ENCODE assay signal across 25 cellular contexts in genomic region chr1:178908358-178908757, GRCh38. TPM values are rescaled to one million over a fixed set of nuclear protein-coding genes. Genes with fewer than 3 reads are reported as not detected.
DNase-seq lines count a peak whose midpoint lies in the region; ATAC-seq and TF ChIP-seq lines count a peak whose summit lies in the region.
"Had no signal": no experiment of that assay in that cellular context is flagged by ENCODE, and none has a peak within 500 bp of the region (broad histone marks: within the 10 kb centered on the region; RNA-seq: fewer than 3 reads in every experiment).

No MANE protein-coding gene starts in this region.

- TF ChIP-seq CTCF in AG09319 (IDR thresholded peaks at IDR 0.05; ENCODE audit: low read depth, low read length) (no peak), astrocyte of the spinal cord (IDR thresholded peaks at IDR 0.05; ENCODE audit: low read depth, low read length) (no peak)

- CTCF ChIA-PET in activated CD4-positive, alpha-beta T cell treated with anti-CD3 and anti-CD28 coated beads for 36 hours (lab: Charles Lee): no interaction called here

- peaks cover 43% of the 10 kb centered on the region for H3K36me3 Mint-ChIP-seq in IgD-negative memory B cell
- H3K36me3 Mint-ChIP-seq in activated CD4-positive, alpha-beta T cell treated with anti-CD3 and anti-CD28 coated beads for 36 hours (ENCODE audit: low read depth): peaks cover 16% of the 10 kb centered on the region

- H3K4me3 Mint-ChIP-seq in IgD-negative memory B cell: no peak overlapping the region
- no peak overlapping the region for H3K4me3 Mint-ChIP-seq in activated CD4-positive, alpha-beta T cell treated with anti-CD3 and anti-CD28 coated beads for 36 hours
- H3K4me3 Mint-ChIP-seq: activated CD4-positive, alpha-beta memory T cell treated with anti-CD3 and anti-CD28 coated beads, Interleukin-2, amount 10 ng/mL, durations not matched to agents 7 days and 5 days; memory B cell; naive thymus-derived CD4-positive, alpha-beta T cell had no signal

- no peak for ATAC-seq in GM21619 (IDR thresholded peaks at IDR 0.05; ENCODE audit: unreplicated experiment)
- ATAC-seq in activated CD4-positive, alpha-beta T cell treated with anti-CD3 and anti-CD28 coated beads for 36 hours: no peak
- ATAC-seq: naive thymus-derived CD4-positive, alpha-beta T cell; stimulated activated naive CD8-positive, alpha-beta T cell treated with anti-CD3 and anti-CD28 coated beads, Interleukin-15, Interleukin-2, amounts not matched to agents 100 U/mL and 50 U/mL, for 24 hours had no signal

- peaks cover 38 to 65% (median 48%) of the 10 kb centered on the region in 3 donors for H3K4me1 Mint-ChIP-seq in IgD-negative memory B cell
- H3K4me1 Mint-ChIP-seq in activated CD4-positive, alpha-beta T cell treated with anti-CD3 and anti-CD28 coated beads for 36 hours: no peaks in the 10 kb centered on the region
- H3K4me1 Mint-ChIP-seq: activated CD4-positive, alpha-beta memory T cell treated with anti-CD3 and anti-CD28 coated beads, Interleukin-2, amount 10 ng/mL, durations not matched to agents 7 days and 5 days; naive thymus-derived CD4-positive, alpha-beta T cell had no signal

- H3K27ac Mint-ChIP-seq in IgD-negative memory B cell: peak overlapping the region in 2 of 3 donors; percentile 59 to 84
- H3K27ac Mint-ChIP-seq in activated CD4-positive, alpha-beta T cell treated with anti-CD3 and anti-CD28 coated beads for 36 hours: no peak overlapping the region
- H3K27ac Mint-ChIP-seq: activated CD4-positive, alpha-beta memory T cell treated with anti-CD3 and anti-CD28 coated beads, Interleukin-2, amount 10 ng/mL, durations not matched to agents 7 days and 5 days; naive thymus-derived CD4-positive, alpha-beta T cell had no signal

- no peaks in the 10 kb centered on the region for H3K27me3 Mint-ChIP-seq in IgD-negative memory B cell
- no peaks in the 10 kb centered on the region for H3K27me3 Mint-ChIP-seq in activated CD4-positive, alpha-beta T cell treated with anti-CD3 and anti-CD28 coated beads for 36 hours
- H3K27me3 Mint-ChIP-seq: memory B cell had no signal

- DNase-seq in AG09319 (ENCODE audit: extremely low read depth, low read depth): peak; percentile 59
- DNase-seq in astrocyte of the spinal cord (ENCODE audit: low read depth, low spot score): peak; percentile 66
- peak; percentile 59 for DNase-seq in iris pigment epithelial cell (ENCODE audit: low read depth)
- no peak for DNase-seq in NCI-H345 (lab: John Stamatoyannopoulos, UW)
- no peak for DNase-seq in activated CD4-positive, alpha-beta T cell treated with anti-CD3 and anti-CD28 coated beads for 36 hours
- DNase-seq in ureter (ENCODE audit: low spot score): no peak
- DNase-seq: activated CD4-positive, alpha-beta memory T cell treated with anti-CD3 and anti-CD28 coated beads, Interleukin-2, amount 10 ng/mL, durations not matched to agents 7 days and 5 days; activated CD4-positive, CD25-positive, alpha-beta regulatory T cell; activated effector memory CD4-positive, alpha-beta T cell treated with Interleukin-2 at 50 U/mL for 16 hours; C1 segment of cervical spinal cord; dermis blood vessel endothelial cell; H7; KBM-7; naive thymus-derived CD4-positive, alpha-beta T cell; NCI-H146; NCI-H748 treated with DMSO at 0.1 percent for 48 hours; stimulated activated CD4-positive, alpha-beta T cell treated with anti-CD3 and anti-CD28 coated beads, Interleukin-4, amount 100 ng/mL, for 1 hour; stimulated activated naive CD8-positive, alpha-beta T cell treated with anti-CD3 and anti-CD28 coated beads, Interleukin-15, Interleukin-2, amounts not matched to agents 100 U/mL and 50 U/mL, for 24 hours; T1000; tibial artery had no signal

- no peak overlapping the region for H3K4me3 ChIP-seq in astrocyte of the spinal cord (ENCODE audit: low read depth, low read length)
- H3K4me3 ChIP-seq: cardiac muscle cell, tibial artery had no signal

- in situ Hi-C loops in astrocyte of the spinal cord (cut with HindIII; ENCODE audit: low sequenced_read_pairs): no loop called here

- H3K9me3 Mint-ChIP-seq in IgD-negative memory B cell: peaks cover 3 to 5% (median 3%) of the 10 kb centered on the region in 3 donors
- no peaks in the 10 kb centered on the region for H3K9me3 Mint-ChIP-seq in activated CD4-positive, alpha-beta T cell treated with anti-CD3 and anti-CD28 coated beads for 36 hours (ENCODE audit: low read depth)

- intact Hi-C loops in activated CD4-positive, alpha-beta T cell treated with anti-CD3 and anti-CD28 coated beads for 36 hours (cut with DNase I, micrococcal nuclease): no loop called here

- POLR2A ChIA-PET in activated CD4-positive, alpha-beta T cell treated with anti-CD3 and anti-CD28 coated beads for 36 hours (lab: Charles Lee): no interaction called here

RNA-seq across cellular contexts. Expression of gene ANGPTL1, which starts 37.5 kb away (rescaled TPM):
- 0.58 TPM for polyA plus RNA-seq in IgD-negative memory B cell
- not detected for total RNA-seq in activated CD4-positive, alpha-beta T cell treated with anti-CD3 and anti-CD28 coated beads for 36 hours
- total RNA-seq in ureter: 26.3 TPM
- total RNA-seq: activated CD4-positive, alpha-beta memory T cell treated with anti-CD3 and anti-CD28 coated beads, Interleukin-2, amount 10 ng/mL, durations not matched to agents 7 days and 5 days; cardiac muscle cell; dermis blood vessel endothelial cell; glomerular endothelial cell; H7; naive thymus-derived CD4-positive, alpha-beta T cell had no signal
- polyA plus RNA-seq: cardiac muscle cell; naive thymus-derived CD4-positive, alpha-beta T cell had no signal

Comparison
In these comparisons a context has a peak if more than half of its experiments do, and no peak if none do; other contexts are left out.
1. DNase-seq: peak in AG09319 (single experiment), astrocyte of the spinal cord (single experiment) and iris pigment epithelial cell (single experiment); none in NCI-H345 (single experiment), activated CD4-positive, alpha-beta T cell treated with anti-CD3 and anti-CD28 coated beads for 36 hours (single experiment) and ureter (single experiment).
2. RNA of gene ANGPTL1, which starts 37.5 kb away (total RNA-seq): 26.3 TPM in ureter (single experiment); not detected in activated CD4-positive, alpha-beta T cell treated with anti-CD3 and anti-CD28 coated beads for 36 hours; every median in the first group is over 10 times any median in the second.